Comparison of ENCODE assay signal across 8 cellular contexts in genomic region chr14:70809238-70810214, GRCh38.
DNase-seq lines count a peak whose midpoint lies in the region; ATAC-seq lines count a peak whose summit lies in the region.

Gene MAP3K9, minus strand, starts transcription at chr14:70809513. Its CDS starts 342 bp downstream, at chr14:70809171.

- H3K4me3 ChIP-seq in BLaER1 treated with 17β-estradiol and CSF1 and Interleukin-3, amounts not matched to agents 10 nM and 100 nM = peak within 1 kb of the TSS; percentile 81 to 95 (median 86)
- H3K4me3 ChIP-seq in duodenal mucosa (ENCODE audit: low read depth in 1 of 2, low read length in 2 of 2) = peak within 1 kb of the TSS; percentile 83 to 86

- ATAC-seq in GM19328 (IDR thresholded peaks at IDR 0.05; ENCODE audit: unreplicated experiment) (peak; percentile 87), HG03469 (IDR thresholded peaks at IDR 0.05; ENCODE audit: unreplicated experiment) (peak; percentile 67)

- peak within 1 kb of the TSS; percentile 60 to 82 (median 76) for H3K9ac ChIP-seq in BLaER1 treated with 17β-estradiol and CSF1 and Interleukin-3, amounts not matched to agents 10 nM and 100 nM
- peak within 1 kb of the TSS; percentile 67 to 69 for H3K9ac ChIP-seq in duodenal mucosa (ENCODE audit: low read depth in 1 of 2, low read length in 2 of 2)

- H4K20me1 ChIP-seq in BLaER1 treated with 17β-estradiol and CSF1 and Interleukin-3, amounts not matched to agents 10 nM and 100 nM = 0 out of 22 replicates have a peak, but pooled peaks cover 0 to 6% (median 0%) of the 10 kb centered on the region in 11 experiments

- H3K27ac ChIP-seq in BLaER1 treated with 17β-estradiol and CSF1 and Interleukin-3, amounts not matched to agents 10 nM and 100 nM = peak within 1 kb of the TSS in 8 of 11 experiments; percentile 3 to 53 (median 32); a peak in 9 of 22 replicates
- peak within 1 kb of the TSS; percentile 13 for H3K27ac ChIP-seq in duodenal mucosa (ENCODE audit: low read depth, low read length)

- no peaks in the 10 kb centered on the region for H3K36me3 ChIP-seq in BLaER1 treated with 17β-estradiol and CSF1 and Interleukin-3, amounts not matched to agents 10 nM and 100 nM
- H3K36me3 ChIP-seq in duodenal mucosa (ENCODE audit: control insufficient read depth in 1 of 2, insufficient read depth in 2 of 2, low read length in 2 of 2) = no peaks in the 10 kb centered on the region

- peak within 1 kb of the TSS; percentile 87 to 99 (median 98) for H3K4me2 ChIP-seq in BLaER1 treated with 17β-estradiol and CSF1 and Interleukin-3, amounts not matched to agents 10 nM and 100 nM

- H3K9me3 ChIP-seq in BLaER1 treated with 17β-estradiol and CSF1 and Interleukin-3, amounts not matched to agents 10 nM and 100 nM (replicated peaks in 1 of 11) = no peaks in the 10 kb centered on the region
- no peaks in the 10 kb centered on the region for H3K9me3 ChIP-seq in duodenal mucosa (ENCODE audit: control insufficient read depth in 1 of 2, low read length in 2 of 2)

- H3K27me3 ChIP-seq in BLaER1 treated with 17β-estradiol and CSF1 and Interleukin-3, amounts not matched to agents 10 nM and 100 nM = peaks cover 28 to 38% (median 34%) of the 10 kb centered on the region in 11 experiments
- H3K27me3 ChIP-seq in duodenal mucosa (ENCODE audit: control insufficient read depth in 1 of 2, insufficient read depth in 2 of 2, low read length in 2 of 2) = peaks cover 0 to 10% of the 10 kb centered on the region in 2 donors

- DNase-seq in NCI-H526 (lab: John Stamatoyannopoulos, UW) (peak; percentile 98 to 99), medulla oblongata (ENCODE audit: extremely low spot score) (peak; percentile 76)
- DNase-seq in activated CD4-positive, alpha-beta T cell treated with anti-CD3 and anti-CD28 coated beads, Interleukin-2, amount 50 U/mL, for 4 hours = peak; percentile 76 to 77
- peak; percentile 83 to 91 (median 89) for DNase-seq in stimulated activated CD4-positive, alpha-beta T cell treated with anti-CD3 and anti-CD28 coated beads, TNF-alpha, amount 100 ng/mL, for 48 hours (ENCODE audit: low read depth in 3 of 3)

- H3K4me1 ChIP-seq in BLaER1 treated with 17β-estradiol and CSF1 and Interleukin-3, amounts not matched to agents 10 nM and 100 nM = peaks cover 8 to 21% (median 18%) of the 10 kb centered on the region in 10 experiments; a peak in 18 of 20 replicates
- H3K4me1 ChIP-seq in duodenal mucosa (ENCODE audit: control insufficient read depth in 1 of 2, insufficient read depth in 2 of 2, low read length in 2 of 2) = peaks cover 8 to 15% of the 10 kb centered on the region in 2 donors

Comparison
In these comparisons a context has a peak if more than half of its experiments do, and no peak if none do; other contexts are left out.
1. Peak in every context shown above with its lines: DNase-seq, ATAC-seq, H3K4me3 ChIP-seq and H3K27ac ChIP-seq.